In genomic region chr9:113650207-113651131, GRCh38 we compare ENCODE assay signal across 9 cellular contexts.
DNase-seq lines count a peak whose midpoint lies in the region; ATAC-seq and TF ChIP-seq lines count a peak whose summit lies in the region.
"Had no signal": no experiment of that assay in that cellular context is flagged by ENCODE, and none has a peak within 500 bp of the region (broad histone marks: within the 10 kb centered on the region; RNA-seq: fewer than 3 reads in every experiment).

No MANE protein-coding gene starts in this region.

- no peaks in the 10 kb centered on the region for H3K9me3 Mint-ChIP-seq in activated CD8-positive, alpha-beta memory T cell treated with anti-CD3 and anti-CD28 coated beads, Interleukin-2, amount 10 ng/mL, durations not matched to agents 7 days and 5 days (ENCODE audit: low read depth)

- 58 to 61% methylated on average over 13 to 16 of the region's 16 CpGs for WGBS in thyroid gland, 2 donors

- no peak for DNase-seq in activated CD8-positive, alpha-beta memory T cell treated with anti-CD3 and anti-CD28 coated beads, Interleukin-2, amount 10 ng/mL, durations not matched to agents 7 days and 5 days
- no peak for DNase-seq in activated CD8-positive, alpha-beta memory T cell treated with anti-CD3 and anti-CD28 coated beads for 24 hours
- DNase-seq in Panc1 (ENCODE audit: low read depth, low spot score), result peak; percentile 28
- DNase-seq in fibroblast of lung (ENCODE audit: low read depth in 2 of 2), result peak; percentile 53 to 78
- peak; percentile 62 to 69 for DNase-seq in thyroid gland
- no peak for DNase-seq in stimulated activated naive CD4-positive, alpha-beta T cell (lab: John Stamatoyannopoulos, UW)
- DNase-seq in T1000 (lab: John Stamatoyannopoulos, UW), result no peak
- DNase-seq in SW 1271 (lab: John Stamatoyannopoulos, UW), result no peak

- no peak for ATAC-seq in activated CD8-positive, alpha-beta memory T cell treated with anti-CD3 and anti-CD28 coated beads, Interleukin-2, amount 10 ng/mL, durations not matched to agents 7 days and 5 days
- peak; percentile 74 for ATAC-seq in Panc1

- H3K27me3 Mint-ChIP-seq in activated CD8-positive, alpha-beta memory T cell treated with anti-CD3 and anti-CD28 coated beads, Interleukin-2, amount 10 ng/mL, durations not matched to agents 7 days and 5 days, result peaks cover 2% of the 10 kb centered on the region

- intact Hi-C loops in Panc1 (cut with micrococcal nuclease; ENCODE audit: unreplicated experiment), result no loop called here
- intact Hi-C loops in thyroid gland (cut with DNase I), result loop anchor here (10.0 kb wide), 1 partner anchor 346 kb away; the partner anchor contains the start of gene RNF183

- no peak overlapping the region for H3K4me2 ChIP-seq in fibroblast of lung (ENCODE audit: extremely low read depth, insufficient read depth, low read length)

- H3K9me3 ChIP-seq in Panc1 (ENCODE audit: control insufficient read depth, insufficient read depth, low read depth, low read length) (no peaks in the 10 kb centered on the region), fibroblast of lung (ENCODE audit: control insufficient read depth, insufficient read depth, low read depth, low read length) (no peaks in the 10 kb centered on the region), thyroid gland (no peaks in the 10 kb centered on the region)
- H3K9me3 ChIP-seq: SJSA1 had no signal

- no peak overlapping the region for H3K4me3 Mint-ChIP-seq in activated CD8-positive, alpha-beta memory T cell treated with anti-CD3 and anti-CD28 coated beads, Interleukin-2, amount 10 ng/mL, durations not matched to agents 7 days and 5 days

- no peaks in the 10 kb centered on the region for H3K79me2 ChIP-seq in fibroblast of lung (ENCODE audit: control insufficient read depth, insufficient read depth, low read length)

- no peak overlapping the region for H2AFZ ChIP-seq in fibroblast of lung (ENCODE audit: low read length)

- in situ Hi-C loops in Panc1 (cut with HindIII; ENCODE audit: low pct_unique_long_range_greater_than_20kb, low sequenced_read_pairs), result no loop called here

- H3K36me3 Mint-ChIP-seq in activated CD8-positive, alpha-beta memory T cell treated with anti-CD3 and anti-CD28 coated beads, Interleukin-2, amount 10 ng/mL, durations not matched to agents 7 days and 5 days, result no peaks in the 10 kb centered on the region

- H3K4me1 Mint-ChIP-seq in activated CD8-positive, alpha-beta memory T cell treated with anti-CD3 and anti-CD28 coated beads, Interleukin-2, amount 10 ng/mL, durations not matched to agents 7 days and 5 days, result peaks cover 2% of the 10 kb centered on the region

- TF ChIP-seq POLR2A in thyroid gland (IDR thresholded peaks at IDR 0.05), result no peak

- CTCF ChIA-PET in activated CD8-positive, alpha-beta memory T cell treated with anti-CD3 and anti-CD28 coated beads, Interleukin-2, amount 10 ng/mL, durations not matched to agents 7 days and 5 days (lab: Charles Lee), result interaction anchor here (1.0 to 10.2 kb wide), 4 partner anchors 8 to 203 kb away, joined by 3 to 151 read pairs (median 7); no protein-coding TSS in a partner anchor
- CTCF ChIA-PET in Panc1 (lab: Charles Lee), result no interaction called here

- H3K4me3 ChIP-seq in Panc1 (ENCODE audit: low read depth in 2 of 2, low read length in 2 of 2) (no peak overlapping the region), fibroblast of lung (replicated peaks in 1 of 4; ENCODE audit: control extremely low read depth in 1 of 4, insufficient read depth in 1 of 4, low read depth in 3 of 4, low read length in 4 of 4) (no peak overlapping the region), thyroid gland (replicated peaks in 1 of 3) (no peak overlapping the region)
- H3K4me3 ChIP-seq: SJSA1 had no signal

- BruUV-seq in Panc1 (replicated peaks; lab: Mats Ljungman, UMichigan), result no TSS peak

- H3K27ac ChIP-seq in Panc1 (ENCODE audit: low read length) (no peak overlapping the region), fibroblast of lung (ENCODE audit: insufficient read depth, low read length) (no peak overlapping the region), thyroid gland (peak overlapping the region in 2 of 3 donors; percentile 38 to 45)
- H3K27ac ChIP-seq: SJSA1 had no signal

- POLR2A ChIA-PET in Panc1 (lab: Charles Lee), result no interaction called here

- TF ChIP-seq CTCF in Panc1 (IDR thresholded peaks at IDR 0.05), result no peak
- TF ChIP-seq CTCF in fibroblast of lung (conservative IDR thresholded peaks at IDR 0.05 in 1 of 2, IDR thresholded peaks at IDR 0.05 in 1 of 2; ENCODE audit: low read depth in 1 of 2, low read length in 2 of 2), result no peak
- TF ChIP-seq CTCF in thyroid gland (IDR thresholded peaks at IDR 0.05), result no peak

- H3K36me3 ChIP-seq in Panc1 (ENCODE audit: control insufficient read depth, insufficient read depth, low read length), result no peaks in the 10 kb centered on the region
- no peaks in the 10 kb centered on the region for H3K36me3 ChIP-seq in fibroblast of lung (ENCODE audit: control insufficient read depth, insufficient read depth, low read length)
- no peaks in the 10 kb centered on the region for H3K36me3 ChIP-seq in thyroid gland
- H3K36me3 ChIP-seq: SJSA1 had no signal

- H3K9ac ChIP-seq in fibroblast of lung (ENCODE audit: insufficient read depth, low read length), result no peak overlapping the region

- peak overlapping the region; percentile 25 for H3K27ac Mint-ChIP-seq in activated CD8-positive, alpha-beta memory T cell treated with anti-CD3 and anti-CD28 coated beads, Interleukin-2, amount 10 ng/mL, durations not matched to agents 7 days and 5 days

- no peaks in the 10 kb centered on the region for H3K27me3 ChIP-seq in Panc1 (ENCODE audit: control insufficient read depth, insufficient read depth, low read length)
- no peaks in the 10 kb centered on the region for H3K27me3 ChIP-seq in fibroblast of lung (ENCODE audit: control insufficient read depth, insufficient read depth, low read length)
- H3K27me3 ChIP-seq in thyroid gland, result no peaks in the 10 kb centered on the region
- H3K27me3 ChIP-seq: SJSA1 had no signal

- H3K4me1 ChIP-seq in Panc1 (ENCODE audit: control insufficient read depth, insufficient read depth, low read length) (no peaks in the 10 kb centered on the region), fibroblast of lung (ENCODE audit: control insufficient read depth, extremely low read depth, insufficient read depth, low read length) (peaks cover 9% of the 10 kb centered on the region), thyroid gland (peaks cover 0 to 34% of the 10 kb centered on the region in 2 donors)

- H4K20me1 ChIP-seq in fibroblast of lung (ENCODE audit: control insufficient read depth, extremely low read depth, insufficient read depth, low read length), result no peaks in the 10 kb centered on the region

Comparison
In these comparisons a context has a peak if more than half of its experiments do, and no peak if none do; other contexts are left out.
1. DNase-seq: peak in Panc1 (single experiment), fibroblast of lung (2 of 2) and thyroid gland (2 of 2); none in activated CD8-positive, alpha-beta memory T cell treated with anti-CD3 and anti-CD28 coated beads, Interleukin-2, amount 10 ng/mL, durations not matched to agents 7 days and 5 days (single experiment), activated CD8-positive, alpha-beta memory T cell treated with anti-CD3 and anti-CD28 coated beads for 24 hours (single experiment), stimulated activated naive CD4-positive, alpha-beta T cell (0 of 6), T1000 (single experiment) and SW 1271 (0 of 2).
2. H3K27ac ChIP-seq: peak in thyroid gland (2 of 3); none in Panc1 (single experiment) and fibroblast of lung (single experiment).